In the genomic region with DNA sequence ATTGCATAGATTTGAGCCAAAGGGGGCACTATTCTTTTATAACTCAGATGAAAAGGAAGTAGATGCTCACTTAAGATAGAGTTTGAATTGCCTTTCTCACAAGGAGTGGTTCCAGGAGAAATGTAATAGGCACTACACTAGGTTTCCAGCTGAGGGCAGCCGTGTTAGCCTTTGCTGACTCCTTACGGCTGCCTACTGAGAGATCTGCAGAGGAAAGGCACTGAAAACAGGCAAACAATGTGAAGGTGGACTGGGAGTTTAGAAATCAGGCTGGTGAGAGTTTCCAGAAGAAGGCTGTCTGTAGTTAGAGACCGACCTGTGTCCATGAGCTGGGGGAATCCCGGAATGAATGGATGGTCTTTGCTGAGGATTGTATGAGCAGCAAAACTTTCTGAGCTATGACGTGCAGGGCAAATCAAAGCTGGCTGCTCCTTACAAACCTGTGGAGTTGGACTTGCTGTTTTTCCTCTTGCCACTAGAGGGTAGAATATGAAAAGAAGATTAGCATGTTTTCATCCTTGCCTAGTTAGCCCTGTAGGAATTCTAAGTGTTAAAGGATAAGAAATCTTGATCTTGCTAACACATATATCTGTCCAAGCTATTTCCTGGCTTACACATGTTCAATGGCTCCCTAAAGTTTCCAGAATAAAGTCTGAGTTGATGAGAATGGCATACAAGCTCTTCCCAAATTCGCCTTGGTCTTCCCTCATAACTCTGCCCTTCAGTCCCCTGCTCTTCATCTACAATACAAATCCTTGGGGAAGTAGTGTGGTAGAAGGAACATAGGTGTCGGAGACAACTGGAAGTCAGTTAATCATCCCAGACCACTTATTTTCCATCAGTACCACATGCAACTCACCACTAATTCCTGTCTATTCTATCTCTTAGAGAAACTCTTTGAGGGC, we compare ENCODE assay signal across 1 cellular context.
TF ChIP-seq lines count a peak whose summit lies in the region.

No MANE protein-coding gene starts in this region.

TF ChIP-seq in IMR-90, 13 proteins besides CTCF, POLR2A, EP300 and RAD21 (continued from another document):
- TF ChIP-seq, protein P1, sequence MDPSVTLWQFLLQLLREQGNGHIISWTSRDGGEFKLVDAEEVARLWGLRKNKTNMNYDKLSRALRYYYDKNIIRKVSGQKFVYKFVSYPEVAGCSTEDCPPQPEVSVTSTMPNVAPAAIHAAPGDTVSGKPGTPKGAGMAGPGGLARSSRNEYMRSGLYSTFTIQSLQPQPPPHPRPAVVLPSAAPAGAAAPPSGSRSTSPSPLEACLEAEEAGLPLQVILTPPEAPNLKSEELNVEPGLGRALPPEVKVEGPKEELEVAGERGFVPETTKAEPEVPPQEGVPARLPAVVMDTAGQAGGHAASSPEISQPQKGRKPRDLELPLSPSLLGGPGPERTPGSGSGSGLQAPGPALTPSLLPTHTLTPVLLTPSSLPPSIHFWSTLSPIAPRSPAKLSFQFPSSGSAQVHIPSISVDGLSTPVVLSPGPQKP (IDR thresholded peaks at IDR 0.05; ENCODE audit: borderline replicate concordance, low read depth, low read length) = no peak
- TF ChIP-seq MXI1 (IDR thresholded peaks at IDR 0.05; ENCODE audit: borderline replicate concordance, low read depth, low read length) (no peak), BHLHE40 (IDR thresholded peaks at IDR 0.05; ENCODE audit: low read depth, low read length) (no peak), CHD1 (IDR thresholded peaks at IDR 0.05; ENCODE audit: low read depth, low read length) (no peak; the same call in 1 of the 2 replicates), RFX5 (IDR thresholded peaks at IDR 0.05; ENCODE audit: low read depth, low read length) (no peak), SMC3 (IDR thresholded peaks at IDR 0.05; ENCODE audit: low read depth, low read length) (peak; percentile 63), MAZ (IDR thresholded peaks at IDR 0.05; ENCODE audit: borderline replicate concordance, low read depth, low read length) (0 out of 2 replicates have a peak, but pooled peaks have one; percentile 21), MAFK (IDR thresholded peaks at IDR 0.05; ENCODE audit: low read depth, low read length) (no peak)
